8 cellular contexts compared by ENCODE assay signal in the genomic region with DNA sequence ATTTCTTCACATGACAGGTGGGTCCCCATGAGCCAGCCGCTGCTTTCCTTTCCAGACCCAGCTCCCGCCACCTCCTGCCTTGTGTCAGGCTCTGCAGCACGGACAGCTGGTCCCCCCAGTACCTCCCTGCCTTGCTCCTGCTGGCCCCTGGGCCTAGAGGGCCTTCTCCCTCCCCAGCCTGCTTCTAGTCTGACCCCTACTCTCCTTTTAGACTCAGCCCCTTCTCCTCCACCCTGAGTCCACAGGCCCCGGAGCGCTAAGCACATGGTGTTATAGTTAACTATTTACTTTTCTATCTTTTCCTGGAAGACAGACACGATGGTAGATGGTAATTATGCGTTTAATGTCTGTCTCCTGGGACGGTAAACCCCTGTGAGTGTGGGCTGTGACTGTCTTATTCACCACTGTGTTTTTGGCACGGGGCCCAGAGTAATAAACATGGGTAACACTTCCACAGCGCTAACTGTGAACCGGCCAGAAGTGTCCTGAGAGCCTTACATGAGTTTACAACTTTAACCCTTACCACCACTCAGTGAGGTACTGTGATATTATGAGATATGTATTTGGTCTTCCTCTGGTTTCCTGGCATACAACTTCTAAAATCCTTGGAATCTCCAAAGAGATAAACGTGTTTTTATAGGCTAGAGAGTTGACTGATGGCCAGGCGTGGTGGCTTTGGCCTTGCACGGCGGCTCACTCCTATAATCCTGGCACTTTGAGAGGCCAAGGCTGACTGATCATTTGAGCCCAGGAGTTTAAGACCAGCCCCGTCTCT. TPM values are rescaled to one million over a fixed set of nuclear protein-coding genes. Genes with fewer than 3 reads are reported as not detected.
DNase-seq lines count a peak whose midpoint lies in the region; ATAC-seq and TF ChIP-seq lines count a peak whose summit lies in the region.
"Had no signal": no experiment of that assay in that cellular context is flagged by ENCODE, and none has a peak within 500 bp of the region (broad histone marks: within the 10 kb centered on the region; RNA-seq: fewer than 3 reads in every experiment).

No MANE protein-coding gene starts in this region.

- no peak overlapping the region for H3K27ac ChIP-seq in upper lobe of right lung
- H3K27ac ChIP-seq: KMS-11 had no signal

- peaks cover 24% of the 10 kb centered on the region for H3K36me3 ChIP-seq in upper lobe of right lung

- DNase-seq in NCI-H1436 treated with DMSO at 0.1 percent for 48 hours (lab: John Stamatoyannopoulos, UW) (peak; percentile 88), kidney tubule cell (ENCODE audit: low spot score) (peak; percentile 93), upper lobe of right lung (no peak), HuH-7 (ENCODE audit: low spot score) (no peak)
- DNase-seq in activated CD8-positive, alpha-beta memory T cell treated with anti-CD3 and anti-CD28 coated beads, Interleukin-2, amount 50 U/mL, for 4 hours, result peak; percentile 33

- TF ChIP-seq CTCF in upper lobe of right lung (IDR thresholded peaks at IDR 0.05), result no peak

- H3K4me1 ChIP-seq in upper lobe of right lung, result peaks cover 8% of the 10 kb centered on the region

- H3K4me3 ChIP-seq in upper lobe of right lung, result no peak overlapping the region

- intact Hi-C loops in upper lobe of right lung (cut with DNase I), result no loop called here

- no peaks in the 10 kb centered on the region for H3K27me3 ChIP-seq in upper lobe of right lung

- no peaks in the 10 kb centered on the region for H3K9me3 ChIP-seq in upper lobe of right lung

- peak; percentile 54 for ATAC-seq in GM19463 (IDR thresholded peaks at IDR 0.05; ENCODE audit: unreplicated experiment)
- ATAC-seq in upper lobe of right lung, result peak; percentile 28
- no peak for ATAC-seq in HG02870 (IDR thresholded peaks at IDR 0.05; ENCODE audit: unreplicated experiment)

RNA-seq across cellular contexts. Expression of a gene that starts 41.2 kb away (rescaled TPM):
- 77.6 TPM for total RNA-seq in upper lobe of right lung

Comparison
In these comparisons a context has a peak if more than half of its experiments do, and no peak if none do; other contexts are left out.
1. DNase-seq: peak in NCI-H1436 treated with DMSO at 0.1 percent for 48 hours (single experiment), activated CD8-positive, alpha-beta memory T cell treated with anti-CD3 and anti-CD28 coated beads, Interleukin-2, amount 50 U/mL, for 4 hours (single experiment) and kidney tubule cell (single experiment); none in upper lobe of right lung (single experiment) and HuH-7 (single experiment).